In the genomic region with DNA sequence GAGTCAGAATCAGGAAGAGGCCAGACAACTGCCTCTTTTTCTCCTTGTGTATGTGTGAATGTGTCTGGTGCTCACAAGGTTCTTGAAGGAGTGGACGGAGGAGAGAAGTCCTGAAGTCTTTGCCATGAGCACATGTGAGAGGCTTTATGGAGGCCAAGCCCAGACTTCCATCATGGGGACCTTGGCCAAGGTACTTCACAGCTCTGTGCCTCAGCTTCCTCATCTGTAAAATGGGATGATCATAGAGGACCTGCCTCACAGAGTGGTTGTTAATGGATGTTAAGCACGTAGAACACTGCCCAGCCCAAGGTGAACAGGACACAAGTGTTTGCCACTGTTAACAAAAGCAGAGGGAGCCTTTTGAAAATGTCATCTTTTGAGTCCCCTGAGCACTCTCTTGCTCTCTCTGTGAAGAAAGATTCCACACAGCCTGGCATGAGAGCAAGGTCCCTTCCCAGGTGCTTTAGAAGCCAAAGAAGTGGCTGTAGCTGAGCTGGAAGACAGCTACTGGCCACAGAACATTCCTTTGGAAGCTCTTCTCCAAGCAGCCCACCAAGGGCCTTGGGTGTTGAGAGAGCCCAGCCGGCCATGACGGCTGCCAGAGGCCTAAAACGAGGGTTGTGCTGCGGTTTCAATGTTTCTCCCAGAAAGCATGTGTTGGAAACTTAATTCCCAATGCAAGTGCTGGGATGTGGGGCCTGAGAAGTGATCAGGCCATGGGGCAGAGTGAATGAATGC, we compare ENCODE assay signal across 17 cellular contexts.
"Had no signal": no experiment of that assay in that cellular context is flagged by ENCODE, and none has a peak within 500 bp of the region (broad histone marks: within the 10 kb centered on the region; RNA-seq: fewer than 3 reads in every experiment).

No MANE protein-coding gene starts in this region.

- H3K36me3 Mint-ChIP-seq: activated naive CD8-positive, alpha-beta T cell treated with anti-CD3 and anti-CD28 coated beads for 36 hours; memory B cell had no signal

- H3K4me3 Mint-ChIP-seq: activated CD8-positive, alpha-beta T cell treated with anti-CD3 and anti-CD28 coated beads, Interleukin-2, amount 10 ng/mL, durations not matched to agents 7 days and 5 days; activated naive CD8-positive, alpha-beta T cell treated with anti-CD3 and anti-CD28 coated beads for 36 hours; memory B cell had no signal

- H3K36me3 ChIP-seq: breast epithelium, left lung, SJCRH30 had no signal

- H3K27ac ChIP-seq: breast epithelium, dorsolateral prefrontal cortex, foreskin keratinocyte, heart left ventricle, left lung, SJCRH30, tibial artery, VCaP had no signal

- H3K27ac Mint-ChIP-seq: activated CD8-positive, alpha-beta T cell treated with anti-CD3 and anti-CD28 coated beads, Interleukin-2, amount 10 ng/mL, durations not matched to agents 7 days and 5 days; activated naive CD8-positive, alpha-beta T cell treated with anti-CD3 and anti-CD28 coated beads for 36 hours had no signal

- H3K27me3 ChIP-seq: breast epithelium, dorsolateral prefrontal cortex, foreskin keratinocyte, heart left ventricle, left lung, SJCRH30, tibial artery had no signal

- FAIRE-seq: islet of Langerhans had no signal

- DNase-seq: activated CD8-positive, alpha-beta T cell treated with anti-CD3 and anti-CD28 coated beads, Interleukin-2, amount 10 ng/mL, durations not matched to agents 7 days and 5 days; activated gamma-delta T cell treated with Interleukin-2 at 50 U/mL for 16 hours; activated naive CD8-positive, alpha-beta T cell treated with anti-CD3 and anti-CD28 coated beads for 36 hours; activated T-cell treated with anti-CD3 and anti-CD28 coated beads, Interleukin-2, amount 50 U/mL, for 1 hour; aorta; dorsolateral prefrontal cortex; foreskin keratinocyte; heart left ventricle; left lung; SJCRH30; stimulated activated CD4-positive, alpha-beta T cell treated with anti-CD3 and anti-CD28 coated beads, Interleukin-15, amount 100 ng/mL, for 24 hours; SW 1271; tibial artery had no signal

- H3K4me3 ChIP-seq: breast epithelium, dorsolateral prefrontal cortex, heart left ventricle, left lung, SJCRH30, tibial artery had no signal

- ATAC-seq: activated CD8-positive, alpha-beta T cell treated with anti-CD3 and anti-CD28 coated beads, Interleukin-2, amount 10 ng/mL, durations not matched to agents 7 days and 5 days; foreskin keratinocyte; heart left ventricle; left lung had no signal

- H3K9me3 Mint-ChIP-seq: activated naive CD8-positive, alpha-beta T cell treated with anti-CD3 and anti-CD28 coated beads for 36 hours; memory B cell had no signal

- H3K27me3 Mint-ChIP-seq: activated naive CD8-positive, alpha-beta T cell treated with anti-CD3 and anti-CD28 coated beads for 36 hours; memory B cell had no signal

- H3K4me1 ChIP-seq: breast epithelium, foreskin keratinocyte, SJCRH30, tibial artery had no signal

- H3K9me3 ChIP-seq: breast epithelium, heart left ventricle, left lung, SJCRH30, tibial artery had no signal
